24 cellular contexts compared by ENCODE assay signal in the genomic region with DNA sequence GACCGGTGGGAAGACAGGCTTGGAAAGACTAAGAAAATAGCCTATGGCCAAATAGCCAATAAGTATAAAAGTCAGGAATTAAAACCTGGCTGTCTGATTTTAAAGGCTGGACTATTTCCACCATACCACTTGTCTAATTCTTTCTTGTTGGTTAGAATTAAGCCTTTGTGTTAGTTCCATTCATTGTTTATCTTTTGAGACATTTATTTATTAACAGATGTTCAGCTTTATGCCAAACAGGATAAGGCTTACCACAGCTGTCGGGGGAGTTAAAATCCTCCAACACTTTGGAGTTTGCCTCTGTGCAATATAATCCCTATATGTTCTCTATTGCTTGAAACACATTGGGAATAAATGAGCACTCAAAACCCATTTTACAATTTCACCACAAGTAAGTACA.
"Had no signal": no experiment of that assay in that cellular context is flagged by ENCODE, and none has a peak within 500 bp of the region (broad histone marks: within the 10 kb centered on the region; RNA-seq: fewer than 3 reads in every experiment).

No MANE protein-coding gene starts in this region.

- ATAC-seq: effector memory CD8-positive, alpha-beta T cell; heart left ventricle; left colon; left ventricle myocardium superior; naive thymus-derived CD4-positive, alpha-beta T cell; psoas muscle; right lobe of liver; stimulated activated naive B cell treated with anti-CD40 and anti-IgM and Interleukin-4, amounts not matched to agents 10 μg/mL and 1 μg/mL and 100 μg/mL, for 72 hours; stimulated activated naive CD8-positive, alpha-beta T cell treated with anti-CD3 and anti-CD28 coated beads, Interleukin-15, amount 100 ng/mL, for 72 hours; upper lobe of right lung had no signal

- H3K27me3 Mint-ChIP-seq: dendritic cell treated with granulocyte-macrophage colony-stimulating factor and Interleukin-4, amounts not matched to agents 40 ng/mL and 50 ng/mL, for 4 days; effector memory CD8-positive, alpha-beta T cell; naive thymus-derived CD4-positive, alpha-beta T cell; stimulated activated naive CD8-positive, alpha-beta T cell treated with anti-CD3 and anti-CD28 coated beads, Interleukin-15, amount 100 ng/mL, for 72 hours had no signal

- H3K9me3 Mint-ChIP-seq: dendritic cell treated with granulocyte-macrophage colony-stimulating factor and Interleukin-4, amounts not matched to agents 40 ng/mL and 50 ng/mL, for 4 days; effector memory CD8-positive, alpha-beta T cell had no signal

- DNase-seq: effector memory CD8-positive, alpha-beta T cell; esophagus squamous epithelium; foreskin melanocyte; heart left ventricle; hippocampal formation; left colon; left ventricle myocardium superior; mesendoderm; naive thymus-derived CD4-positive, alpha-beta T cell; nephron progenitor cell; psoas muscle; retina; right lobe of liver; spleen; stimulated activated CD4-positive, alpha-beta T cell treated with anti-CD3 and anti-CD28 coated beads, Interleukin-15, amount 100 ng/mL, for 24 hours; stimulated activated CD4-positive, alpha-beta T cell treated with anti-CD3 and anti-CD28 coated beads, Interleukin-1b, Interleukin-23, amount 100 ng/mL, for 48 hours; stimulated activated CD4-positive, alpha-beta T cell treated with anti-CD3 and anti-CD28 coated beads, Interleukin-4, amount 100 ng/mL, for 24 hours; stimulated activated naive B cell treated with anti-CD40 and anti-IgM and Interleukin-4, amounts not matched to agents 10 μg/mL and 1 μg/mL and 100 μg/mL, for 72 hours; stimulated activated naive CD8-positive, alpha-beta T cell treated with anti-CD3 and anti-CD28 coated beads, Interleukin-15, amount 100 ng/mL, for 72 hours; testis; upper lobe of right lung had no signal

- H3K4me3 ChIP-seq: esophagus squamous epithelium, heart left ventricle, lung, psoas muscle, right lobe of liver, spleen, testis, tibial nerve, upper lobe of right lung had no signal

- H3K27ac Mint-ChIP-seq: dendritic cell treated with granulocyte-macrophage colony-stimulating factor and Interleukin-4, amounts not matched to agents 40 ng/mL and 50 ng/mL, for 4 days; effector memory CD8-positive, alpha-beta T cell; naive thymus-derived CD4-positive, alpha-beta T cell; nephron progenitor cell; stimulated activated naive CD8-positive, alpha-beta T cell treated with anti-CD3 and anti-CD28 coated beads, Interleukin-15, amount 100 ng/mL, for 72 hours had no signal

- H3K4me3 Mint-ChIP-seq: dendritic cell treated with granulocyte-macrophage colony-stimulating factor and Interleukin-4, amounts not matched to agents 40 ng/mL and 50 ng/mL, for 4 days; effector memory CD8-positive, alpha-beta T cell; nephron progenitor cell; stimulated activated naive B cell treated with anti-CD40 and anti-IgM and Interleukin-4, amounts not matched to agents 10 μg/mL and 1 μg/mL and 100 μg/mL, for 72 hours; stimulated activated naive CD8-positive, alpha-beta T cell treated with anti-CD3 and anti-CD28 coated beads, Interleukin-15, amount 100 ng/mL, for 72 hours had no signal

- H3K4me1 Mint-ChIP-seq: nephron progenitor cell had no signal
